ENCODE assay signal across 8 cellular contexts in genomic region chr20:49888341-49889244, GRCh38. TPM values are rescaled to one million over a fixed set of nuclear protein-coding genes. Genes with fewer than 3 reads are reported as not detected.
DNase-seq lines count a peak whose midpoint lies in the region; FAIRE-seq and TF ChIP-seq lines count a peak whose summit lies in the region.

No MANE protein-coding gene starts in this region.

- TF ChIP-seq CTCF in 22Rv1 (IDR thresholded peaks at IDR 0.05): peak; percentile 91

- H3K27me3 ChIP-seq in layer of hippocampus (ENCODE audit: control insufficient read depth, insufficient read depth, low read length): no peaks in the 10 kb centered on the region

- H3K27ac ChIP-seq in 22Rv1: no peak overlapping the region
- peak overlapping the region; percentile 90 for H3K27ac ChIP-seq in layer of hippocampus (ENCODE audit: low read depth, low read length)

- no peak for TF ChIP-seq POLR2A in GM12892 (IDR thresholded peaks at IDR 0.05; ENCODE audit: low read depth, low read length)

- FAIRE-seq in GM12892 (lab: Jason Lieb, UNC): peak; percentile 90

- DNase-seq in GM12892 (ENCODE audit: insufficient read length) (peak; percentile 70), NCI-H345 (lab: John Stamatoyannopoulos, UW) (peak; percentile 50), cerebellar nuclear complex (lab: John Stamatoyannopoulos, UW) (peak; percentile 38 to 80), GF-D8 (lab: John Stamatoyannopoulos, UW) (no peak)
- peak; percentile 31 for DNase-seq in activated CD4-positive, alpha-beta T cell treated with anti-CD3 and anti-CD28 coated beads for 1 hour
- peak; percentile 54 to 58 for DNase-seq in stimulated activated CD4-positive, alpha-beta T cell treated with anti-CD3 and anti-CD28 coated beads, Interleukin-2, amount 100 ng/mL, for 48 hours

RNA-seq across cellular contexts. Expression of gene SPATA2, which starts 26.7 kb away (rescaled TPM):
- polyA plus RNA-seq in GM12892 (2012; ENCODE audit: missing spikeins): 3.6 TPM

RNA-seq across cellular contexts. Expression of gene RNF114, which starts 47.6 kb away (rescaled TPM):
- 50.3 TPM for polyA plus RNA-seq in GM12892 (2012; ENCODE audit: missing spikeins)
